Comparison of ENCODE assay signal across 8 cellular contexts in the genomic region with DNA sequence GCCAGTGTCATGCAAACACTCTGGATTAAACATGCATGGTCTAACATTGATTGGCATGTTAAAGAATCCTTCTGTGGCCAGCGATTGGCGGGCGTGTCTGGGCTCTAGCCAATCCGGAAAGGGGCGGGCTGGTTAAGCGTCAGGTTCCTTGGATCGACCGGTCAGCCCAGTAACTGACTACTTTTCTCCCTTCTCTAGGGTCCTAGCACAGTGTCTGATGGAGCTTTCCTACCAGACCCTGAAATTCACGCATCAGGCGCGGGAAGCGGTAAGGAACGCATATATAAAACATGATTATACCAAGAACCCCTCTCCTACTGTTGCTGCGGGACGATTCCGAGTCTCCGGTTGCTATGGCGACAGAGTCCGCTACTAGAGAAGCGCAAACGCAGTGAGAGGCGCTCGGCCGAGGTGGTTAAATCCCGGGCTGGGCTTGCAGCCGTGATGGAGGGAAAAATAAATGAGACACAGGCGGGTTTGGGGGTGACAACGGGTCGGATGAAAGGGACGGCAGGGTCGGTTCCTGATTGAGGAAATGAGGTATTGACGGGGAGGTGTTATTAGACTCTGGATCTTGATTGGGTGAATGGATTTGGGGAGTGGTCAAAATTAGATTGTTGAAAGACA. TPM values are rescaled to one million over a fixed set of nuclear protein-coding genes. Genes with fewer than 3 reads are reported as not detected.
A peak's percentile ranks its signal among the peaks of the same experiment; 100 is the strongest.
DNase-seq lines count a peak whose midpoint lies in the region; ATAC-seq and TF ChIP-seq lines count a peak whose summit lies in the region.

No MANE protein-coding gene starts in this region.

- H3K27me3 ChIP-seq in heart right ventricle (peaks cover 0 to 4% (median 0%) of the 10 kb centered on the region in 7 donors), ovary (no peaks in the 10 kb centered on the region)

- no peak for TF ChIP-seq POLR2A in ovary (IDR thresholded peaks at IDR 0.05)

- H3K27ac Mint-ChIP-seq in activated naive CD8-positive, alpha-beta T cell treated with anti-CD3 and anti-CD28 coated beads for 36 hours, result no peak overlapping the region

- TF ChIP-seq CTCF in AG09319 (IDR thresholded peaks at IDR 0.05; ENCODE audit: low read depth, low read length) (no peak), heart right ventricle (IDR thresholded peaks at IDR 0.05) (no peak), ovary (IDR thresholded peaks at IDR 0.05) (no peak)

- no peak overlapping the region for H3K4me3 Mint-ChIP-seq in activated naive CD8-positive, alpha-beta T cell treated with anti-CD3 and anti-CD28 coated beads for 36 hours

- intact Hi-C loops in heart right ventricle (cut with DNase I), result no loop called here
- intact Hi-C loops in ovary (cut with DNase I), result no loop called here

- peaks cover 0 to 9% (median 3%) of the 10 kb centered on the region in 9 donors for H3K4me1 ChIP-seq in heart right ventricle
- H3K4me1 ChIP-seq in ovary (ENCODE audit: insufficient read depth), result peaks cover 3% of the 10 kb centered on the region

- H3K36me3 Mint-ChIP-seq in activated naive CD8-positive, alpha-beta T cell treated with anti-CD3 and anti-CD28 coated beads for 36 hours, result no peaks in the 10 kb centered on the region

- H3K36me3 ChIP-seq in heart right ventricle (no peaks in the 10 kb centered on the region), ovary (no peaks in the 10 kb centered on the region)

- no peaks in the 10 kb centered on the region for H3K4me1 Mint-ChIP-seq in activated naive CD8-positive, alpha-beta T cell treated with anti-CD3 and anti-CD28 coated beads for 36 hours

- no peak overlapping the region for H3K27ac ChIP-seq in heart right ventricle
- no peak overlapping the region for H3K27ac ChIP-seq in ovary

- H3K9me3 ChIP-seq in heart right ventricle, result no peaks in the 10 kb centered on the region
- no peaks in the 10 kb centered on the region for H3K9me3 ChIP-seq in ovary

- no peaks in the 10 kb centered on the region for H3K9me3 Mint-ChIP-seq in activated naive CD8-positive, alpha-beta T cell treated with anti-CD3 and anti-CD28 coated beads for 36 hours

- DNase-seq in AG09319 (ENCODE audit: extremely low read depth, low read depth), result peak; percentile 39
- DNase-seq in RPMI7951 (ENCODE audit: low read depth), result peak; percentile 90
- DNase-seq in activated naive CD8-positive, alpha-beta T cell treated with anti-CD3 and anti-CD28 coated beads for 36 hours, result peak; percentile 67
- DNase-seq in heart right ventricle, result peak; percentile 79 to 85
- DNase-seq in ovary, result peak; percentile 27 to 77 (median 52)
- peak; percentile 70 for DNase-seq in ureter (ENCODE audit: low spot score)

- no peak for TF ChIP-seq EP300 in ovary (IDR thresholded peaks at IDR 0.05)

- ATAC-seq in GM19324 (IDR thresholded peaks at IDR 0.05; ENCODE audit: low FRiP score, unreplicated experiment) (peak; percentile 87), HG03432 (IDR thresholded peaks at IDR 0.05; ENCODE audit: unreplicated experiment) (peak; percentile 99), heart right ventricle (peak; percentile 95 to 99 (median 98))

- WGBS in heart right ventricle, 2 donors, result 1 to 2% methylated on average over 32 of the region's 32 CpGs
- WGBS in ovary, 3 donors, result 1% methylated on average over 32 of the region's 32 CpGs

- H3K27me3 Mint-ChIP-seq in activated naive CD8-positive, alpha-beta T cell treated with anti-CD3 and anti-CD28 coated beads for 36 hours, result peaks cover 19% of the 10 kb centered on the region

- H3K4me3 ChIP-seq in heart right ventricle, result peak overlapping the region; percentile 35 to 71 (median 67)
- peak overlapping the region; percentile 28 for H3K4me3 ChIP-seq in ovary

RNA-seq across cellular contexts. Expression of gene KATNAL2, which starts 29.4 kb away (rescaled TPM):
- total RNA-seq in RPMI7951 (2014; rRNA removed; shearing (Covaris generic)), result 4.3 and 5.8 TPM in 2 replicates
- total RNA-seq in activated naive CD8-positive, alpha-beta T cell treated with anti-CD3 and anti-CD28 coated beads for 36 hours, result 1 to 10 TPM; 1.3 to 1.6 TPM
- total RNA-seq in heart right ventricle (1 to 10 TPM in 9 of 10 donors, under 1 TPM in 1; 0.93 to 3.9 (median 2.2) TPM), ovary (1 to 10 TPM in 6 of 7 donors, under 1 TPM in 1; 0.78 to 5.1 (median 2.8) TPM), ureter (3.5 TPM)
- polyA plus RNA-seq in heart right ventricle (1 to 10 TPM in 1 of 2 donors, under 1 TPM in 1; 0.74 to 6.1 TPM), ovary (1 to 10 TPM; 1.9 to 4.3 TPM)

RNA-seq across cellular contexts. Expression of gene PIAS2, which starts 29.5 kb away (rescaled TPM):
- total RNA-seq in RPMI7951 (2014; rRNA removed; shearing (Covaris generic)), result 17.2 and 23.8 TPM in 2 replicates
- 10 to 100 TPM; 37.4 to 38.8 TPM for total RNA-seq in activated naive CD8-positive, alpha-beta T cell treated with anti-CD3 and anti-CD28 coated beads for 36 hours
- total RNA-seq in heart right ventricle, result 10 to 100 TPM; 25.5 to 39.2 (median 34.9) TPM
- polyA plus RNA-seq in heart right ventricle, result 1 to 10 TPM; 3.4 to 6.1 TPM
- total RNA-seq in ovary, result 10 to 100 TPM; 21.8 to 41.3 (median 39.9) TPM
- polyA plus RNA-seq in ovary, result 10 to 100 TPM in 1 of 2 donors, 1 to 10 TPM in 1; 5.1 to 11.1 TPM
- 59.9 TPM for total RNA-seq in ureter

Comparison
In these comparisons a context has a peak if more than half of its experiments do, and no peak if none do; other contexts are left out.
1. DNase-seq: peak in every context shown above with its lines; median percentile 90 in RPMI7951; 82 in heart right ventricle; 70 in ureter; 67 in activated naive CD8-positive, alpha-beta T cell treated with anti-CD3 and anti-CD28 coated beads for 36 hours; 52 in ovary; 39 in AG09319.